In the genomic region with DNA sequence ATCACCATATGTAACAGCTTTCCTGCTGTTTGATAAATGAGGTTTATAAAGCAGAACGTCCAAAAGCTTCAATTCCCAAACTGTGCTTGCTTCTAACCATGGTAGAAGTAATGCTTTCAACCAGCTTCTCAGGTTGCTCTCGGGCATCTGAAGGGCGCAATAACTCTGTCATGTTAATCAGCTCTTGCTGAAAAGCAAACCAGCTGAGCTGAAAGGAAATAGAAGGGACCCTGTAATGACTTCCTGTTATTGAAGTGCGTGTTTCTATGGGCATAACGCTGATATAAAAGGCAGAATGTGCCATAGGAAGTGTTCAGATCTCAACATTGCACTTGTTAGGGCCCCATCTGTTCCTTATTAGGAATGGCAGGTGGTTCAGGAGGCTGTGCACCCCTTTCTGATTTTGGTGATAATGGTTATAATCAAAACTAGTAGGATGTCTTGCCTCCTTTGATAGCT, we compare ENCODE assay signal across 8 cellular contexts. TPM values are rescaled to one million over a fixed set of nuclear protein-coding genes. Genes with fewer than 3 reads are reported as not detected.
DNase-seq lines count a peak whose midpoint lies in the region; ATAC-seq and TF ChIP-seq lines count a peak whose summit lies in the region.

No MANE protein-coding gene starts in this region.

- H3K4me1 ChIP-seq in HCT116 (ENCODE audit: control insufficient read depth in 1 of 2, insufficient read depth in 2 of 2, low read length in 2 of 2) (peaks cover 9 to 39% of the 10 kb centered on the region in 2 experiments), lower lobe of right lung (peaks cover 47% of the 10 kb centered on the region), BE2C (peaks cover 12% of the 10 kb centered on the region)

- BruUV-seq in HCT116 (replicated peaks; lab: Mats Ljungman, UMichigan): no TSS peak

- no peak for TF ChIP-seq POLR2A in HCT116 (IDR thresholded peaks at IDR 0.05; ENCODE audit: borderline replicate concordance, extremely low read depth, insufficient read depth, insufficient read length)

- no peak overlapping the region for H3K4me3 ChIP-seq in HCT116 (replicated peaks in 1 of 2; ENCODE audit: low read depth in 1 of 2, low read length in 2 of 2)
- H3K4me3 ChIP-seq in lower lobe of right lung: peak overlapping the region; percentile 2
- no peak overlapping the region for H3K4me3 ChIP-seq in BE2C (ENCODE audit: low read depth, low read length)

- H3K79me2 ChIP-seq in HCT116 (ENCODE audit: insufficient read depth, low read length): no peaks in the 10 kb centered on the region

- no peak overlapping the region for H3K27ac ChIP-seq in HCT116 (ENCODE audit: low read depth, low read length)
- peak overlapping the region; percentile 46 for H3K27ac ChIP-seq in lower lobe of right lung

- no peak for ATAC-seq in HCT116
- peak; percentile 62 to 74 for ATAC-seq in lower lobe of right lung
- no peak for ATAC-seq in HG02840 (IDR thresholded peaks at IDR 0.05; ENCODE audit: low FRiP score, unreplicated experiment)

- peaks cover 90% of the 10 kb centered on the region for H3K4me1 Mint-ChIP-seq in activated naive CD4-positive, alpha-beta T cell treated with anti-CD3 and anti-CD28 coated beads, Interleukin-2, amount 50 U/mL, for 24 hours

- DNase-seq in DMS153 treated with DMSO at 0.1 percent for 48 hours (lab: John Stamatoyannopoulos, UW; ENCODE audit: unreplicated experiment) (peak; percentile 92), HCT116 (ENCODE audit: low read depth, low spot score) (no peak), NCI-H345 treated with DMSO at 0.1 percent for 48 hours (lab: John Stamatoyannopoulos, UW; ENCODE audit: unreplicated experiment) (peak; percentile 7), lower lobe of right lung (no peak), BE2C (no peak), HK-2 (ENCODE audit: unreplicated experiment) (no peak)

- no peaks in the 10 kb centered on the region for H3K9me3 Mint-ChIP-seq in activated naive CD4-positive, alpha-beta T cell treated with anti-CD3 and anti-CD28 coated beads, Interleukin-2, amount 50 U/mL, for 24 hours

- peak overlapping the region; percentile 62; the same call in 1 of the 2 replicates for H3K4me2 ChIP-seq in HCT116 (ENCODE audit: low read length)

- no peaks in the 10 kb centered on the region for H3K9me2 ChIP-seq in HCT116 (ENCODE audit: insufficient read depth)

- H3K4me3 Mint-ChIP-seq in activated naive CD4-positive, alpha-beta T cell treated with anti-CD3 and anti-CD28 coated beads, Interleukin-2, amount 50 U/mL, for 24 hours: peak overlapping the region; percentile 84

- peaks cover 18% of the 10 kb centered on the region for H3K36me3 Mint-ChIP-seq in activated naive CD4-positive, alpha-beta T cell treated with anti-CD3 and anti-CD28 coated beads, Interleukin-2, amount 50 U/mL, for 24 hours

- intact Hi-C loops in HCT116 (cut with micrococcal nuclease) (no loop called here), lower lobe of right lung (cut with DNase I) (no loop called here)

- no peak overlapping the region for H2AFZ ChIP-seq in HCT116 (ENCODE audit: low read depth, low read length, poor library complexity, severe bottlenecking)

- no peaks in the 10 kb centered on the region for H3K27me3 Mint-ChIP-seq in activated naive CD4-positive, alpha-beta T cell treated with anti-CD3 and anti-CD28 coated beads, Interleukin-2, amount 50 U/mL, for 24 hours

- H3K27me3 ChIP-seq in HCT116 (ENCODE audit: insufficient read depth, low read length) (no peaks in the 10 kb centered on the region), lower lobe of right lung (ENCODE audit: low read depth) (no peaks in the 10 kb centered on the region), BE2C (no peaks in the 10 kb centered on the region)

- no peak for TF ChIP-seq CTCF in HCT116 (IDR thresholded peaks at IDR 0.05 in 2 of 3, conservative IDR thresholded peaks at IDR 0.05 in 1 of 3; ENCODE audit: borderline replicate concordance in 1 of 3, insufficient read depth in 1 of 3, low read depth in 2 of 3, low read length in 2 of 3)
- no peak for TF ChIP-seq CTCF in lower lobe of right lung (IDR thresholded peaks at IDR 0.05)
- TF ChIP-seq CTCF in BE2C (IDR thresholded peaks at IDR 0.05; ENCODE audit: low read depth, low read length): no peak

- H3K27ac Mint-ChIP-seq in activated naive CD4-positive, alpha-beta T cell treated with anti-CD3 and anti-CD28 coated beads, Interleukin-2, amount 50 U/mL, for 24 hours: peak overlapping the region; percentile 99

- H3K9ac ChIP-seq in HCT116 (ENCODE audit: low read length): no peak overlapping the region

- H3K9me3 ChIP-seq in HCT116 (ENCODE audit: control insufficient read depth in 1 of 2, insufficient read depth in 1 of 2, low read depth in 1 of 2, low read length in 2 of 2): no peaks in the 10 kb centered on the region
- no peaks in the 10 kb centered on the region for H3K9me3 ChIP-seq in lower lobe of right lung
- H3K9me3 ChIP-seq in BE2C: no peaks in the 10 kb centered on the region

- H3K36me3 ChIP-seq in HCT116 (ENCODE audit: control insufficient read depth in 1 of 2, insufficient read depth in 2 of 2, low read length in 2 of 2) (no peaks in the 10 kb centered on the region), lower lobe of right lung (peaks cover 5% of the 10 kb centered on the region), BE2C (no peaks in the 10 kb centered on the region)

- no peak for TF ChIP-seq RAD21 in HCT116 (IDR thresholded peaks at IDR 0.05; ENCODE audit: low read depth)

- RAD21 ChIA-PET in HCT116 (lab: Charles Lee; ENCODE audit: low non-redundant PET in 1 of 2, low total read pairs in 2 of 2, uncharacterized antibody in 2 of 2, unreplicated experiment in 2 of 2): no interaction called here

- H4K20me1 ChIP-seq in HCT116 (ENCODE audit: insufficient read depth): no peaks in the 10 kb centered on the region

- CTCF ChIA-PET in HCT116 (lab: Charles Lee): interaction anchor here (2.1 kb wide), 1 partner anchor 46 kb away, joined by 7 read pairs; no protein-coding TSS in a partner anchor

- POLR2A ChIA-PET in HCT116 (lab: Charles Lee): no interaction called here

TF ChIP-seq in HCT116, 20 proteins besides CTCF, POLR2A, EP300 and RAD21:
- TF ChIP-seq SIN3A (IDR thresholded peaks at IDR 0.05; ENCODE audit: low read depth) (no peak), CBX3 (IDR thresholded peaks at IDR 0.05; ENCODE audit: low read depth) (no peak), EGR1 (IDR thresholded peaks at IDR 0.05; ENCODE audit: low read depth) (no peak), ZNF274 (IDR thresholded peaks at IDR 0.05; ENCODE audit: low read depth, low read length) (no peak), EZH2phosphoT487 (IDR thresholded peaks at IDR 0.05; ENCODE audit: borderline replicate concordance) (no peak), EZH2 (IDR thresholded peaks at IDR 0.05) (no peak), POLR2AphosphoS5 (IDR thresholded peaks at IDR 0.05; ENCODE audit: low read depth, low read length) (no peak), SP1 (IDR thresholded peaks at IDR 0.05; ENCODE audit: low read depth) (no peak), YY1 (IDR thresholded peaks at IDR 0.05; ENCODE audit: extremely low read depth, insufficient replicate concordance, low read depth, low read length) (no peak), SRF (IDR thresholded peaks at IDR 0.05; ENCODE audit: low read depth) (no peak), TCF7L2 (IDR thresholded peaks at IDR 0.05; ENCODE audit: borderline replicate concordance, extremely low read depth, insufficient read depth, insufficient read length) (no peak)
- TF ChIP-seq, protein P1, sequence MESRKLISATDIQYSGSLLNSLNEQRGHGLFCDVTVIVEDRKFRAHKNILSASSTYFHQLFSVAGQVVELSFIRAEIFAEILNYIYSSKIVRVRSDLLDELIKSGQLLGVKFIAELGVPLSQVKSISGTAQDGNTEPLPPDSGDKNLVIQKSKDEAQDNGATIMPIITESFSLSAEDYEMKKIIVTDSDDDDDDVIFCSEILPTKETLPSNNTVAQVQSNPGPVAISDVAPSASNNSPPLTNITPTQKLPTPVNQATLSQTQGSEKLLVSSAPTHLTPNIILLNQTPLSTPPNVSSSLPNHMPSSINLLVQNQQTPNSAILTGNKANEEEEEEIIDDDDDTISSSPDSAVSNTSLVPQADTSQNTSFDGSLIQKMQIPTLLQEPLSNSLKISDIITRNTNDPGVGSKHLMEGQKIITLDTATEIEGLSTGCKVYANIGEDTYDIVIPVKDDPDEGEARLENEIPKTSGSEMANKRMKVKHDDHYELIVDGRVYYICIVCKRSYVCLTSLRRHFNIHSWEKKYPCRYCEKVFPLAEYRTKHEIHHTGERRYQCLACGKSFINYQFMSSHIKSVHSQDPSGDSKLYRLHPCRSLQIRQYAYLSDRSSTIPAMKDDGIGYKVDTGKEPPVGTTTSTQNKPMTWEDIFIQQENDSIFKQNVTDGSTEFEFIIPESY (IDR thresholded peaks at IDR 0.05; ENCODE audit: extremely low read depth, insufficient replicate concordance, low read length): no peak
- TF ChIP-seq, protein P2, sequence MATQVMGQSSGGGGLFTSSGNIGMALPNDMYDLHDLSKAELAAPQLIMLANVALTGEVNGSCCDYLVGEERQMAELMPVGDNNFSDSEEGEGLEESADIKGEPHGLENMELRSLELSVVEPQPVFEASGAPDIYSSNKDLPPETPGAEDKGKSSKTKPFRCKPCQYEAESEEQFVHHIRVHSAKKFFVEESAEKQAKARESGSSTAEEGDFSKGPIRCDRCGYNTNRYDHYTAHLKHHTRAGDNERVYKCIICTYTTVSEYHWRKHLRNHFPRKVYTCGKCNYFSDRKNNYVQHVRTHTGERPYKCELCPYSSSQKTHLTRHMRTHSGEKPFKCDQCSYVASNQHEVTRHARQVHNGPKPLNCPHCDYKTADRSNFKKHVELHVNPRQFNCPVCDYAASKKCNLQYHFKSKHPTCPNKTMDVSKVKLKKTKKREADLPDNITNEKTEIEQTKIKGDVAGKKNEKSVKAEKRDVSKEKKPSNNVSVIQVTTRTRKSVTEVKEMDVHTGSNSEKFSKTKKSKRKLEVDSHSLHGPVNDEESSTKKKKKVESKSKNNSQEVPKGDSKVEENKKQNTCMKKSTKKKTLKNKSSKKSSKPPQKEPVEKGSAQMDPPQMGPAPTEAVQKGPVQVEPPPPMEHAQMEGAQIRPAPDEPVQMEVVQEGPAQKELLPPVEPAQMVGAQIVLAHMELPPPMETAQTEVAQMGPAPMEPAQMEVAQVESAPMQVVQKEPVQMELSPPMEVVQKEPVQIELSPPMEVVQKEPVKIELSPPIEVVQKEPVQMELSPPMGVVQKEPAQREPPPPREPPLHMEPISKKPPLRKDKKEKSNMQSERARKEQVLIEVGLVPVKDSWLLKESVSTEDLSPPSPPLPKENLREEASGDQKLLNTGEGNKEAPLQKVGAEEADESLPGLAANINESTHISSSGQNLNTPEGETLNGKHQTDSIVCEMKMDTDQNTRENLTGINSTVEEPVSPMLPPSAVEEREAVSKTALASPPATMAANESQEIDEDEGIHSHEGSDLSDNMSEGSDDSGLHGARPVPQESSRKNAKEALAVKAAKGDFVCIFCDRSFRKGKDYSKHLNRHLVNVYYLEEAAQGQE (IDR thresholded peaks at IDR 0.05; ENCODE audit: low read depth): no peak

RNA-seq across cellular contexts. Expression of a gene that starts 21.2 kb away (rescaled TPM):
- total RNA-seq in HCT116 (2021; ENCODE audit: unreplicated experiment) (10.8 TPM), lower lobe of right lung (54.1 TPM)
- polyA plus RNA-seq in HCT116 (2012): 6.3 and 7.2 TPM in 2 replicates
- 4.8 TPM for polyA plus RNA-seq in BE2C (2012; ENCODE audit: insufficient read depth, insufficient read length, low read depth)

Comparison
In these comparisons a context has a peak if more than half of its experiments do, and no peak if none do; other contexts are left out.
1. DNase-seq: peak in DMS153 treated with DMSO at 0.1 percent for 48 hours (single experiment) and NCI-H345 treated with DMSO at 0.1 percent for 48 hours (single experiment); none in HCT116 (single experiment), lower lobe of right lung (single experiment), BE2C (single experiment) and HK-2 (single experiment).
2. ATAC-seq: peak in lower lobe of right lung (2 of 2); none in HCT116 (single experiment) and HG02840 (single experiment).